ENCODE assay signal across 1 cellular context in the genomic region with DNA sequence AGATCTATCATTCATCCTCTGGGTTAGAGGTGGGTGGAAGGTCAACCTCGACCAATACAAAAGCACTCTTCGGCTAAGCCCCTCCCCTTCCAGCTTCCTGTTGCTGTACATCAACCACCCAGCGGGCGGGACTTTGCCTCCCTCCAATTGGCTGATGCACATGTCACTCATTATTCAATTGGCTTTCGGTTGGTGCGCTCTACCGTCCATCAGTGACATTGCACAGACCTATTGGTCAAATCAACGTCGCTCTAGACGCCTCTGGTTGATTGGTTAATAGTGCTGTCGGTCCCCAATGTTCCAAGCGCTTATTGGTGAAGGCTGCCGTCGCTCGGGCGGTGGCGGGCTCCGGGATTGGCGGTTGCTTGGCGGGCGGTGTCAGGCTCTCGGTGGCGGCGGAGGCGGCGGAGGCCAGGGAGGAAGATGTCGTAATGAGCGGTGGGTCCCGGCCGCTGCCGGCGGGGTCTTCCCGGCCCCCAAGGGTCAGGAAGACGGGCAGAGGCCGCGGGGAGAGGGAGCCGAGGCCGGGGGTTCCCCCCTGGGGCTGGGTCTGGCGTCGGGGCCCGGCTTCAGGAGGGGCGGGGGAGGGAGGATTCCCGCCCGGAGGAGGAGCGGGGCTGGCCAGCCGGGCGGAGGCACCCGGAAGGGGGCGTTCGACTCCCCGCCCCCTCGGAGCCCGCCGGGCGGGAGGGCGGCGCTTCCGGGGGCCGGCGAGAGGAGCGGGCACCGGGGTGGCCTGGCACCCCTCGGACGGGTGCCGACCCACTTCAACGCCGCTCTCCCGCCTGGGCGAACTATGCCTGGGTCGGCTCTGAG.
TF ChIP-seq lines count a peak whose summit lies in the region.

A gene (plus strand): TSS at position 381 of the 816 bp plus-strand sequence. CDS start 51 bp downstream, at position 432.

TF ChIP-seq in HepG2, 621 proteins besides CTCF, POLR2A, EP300 and RAD21 (continued from another document and continues in another):
- TF ChIP-seq, protein P1, sequence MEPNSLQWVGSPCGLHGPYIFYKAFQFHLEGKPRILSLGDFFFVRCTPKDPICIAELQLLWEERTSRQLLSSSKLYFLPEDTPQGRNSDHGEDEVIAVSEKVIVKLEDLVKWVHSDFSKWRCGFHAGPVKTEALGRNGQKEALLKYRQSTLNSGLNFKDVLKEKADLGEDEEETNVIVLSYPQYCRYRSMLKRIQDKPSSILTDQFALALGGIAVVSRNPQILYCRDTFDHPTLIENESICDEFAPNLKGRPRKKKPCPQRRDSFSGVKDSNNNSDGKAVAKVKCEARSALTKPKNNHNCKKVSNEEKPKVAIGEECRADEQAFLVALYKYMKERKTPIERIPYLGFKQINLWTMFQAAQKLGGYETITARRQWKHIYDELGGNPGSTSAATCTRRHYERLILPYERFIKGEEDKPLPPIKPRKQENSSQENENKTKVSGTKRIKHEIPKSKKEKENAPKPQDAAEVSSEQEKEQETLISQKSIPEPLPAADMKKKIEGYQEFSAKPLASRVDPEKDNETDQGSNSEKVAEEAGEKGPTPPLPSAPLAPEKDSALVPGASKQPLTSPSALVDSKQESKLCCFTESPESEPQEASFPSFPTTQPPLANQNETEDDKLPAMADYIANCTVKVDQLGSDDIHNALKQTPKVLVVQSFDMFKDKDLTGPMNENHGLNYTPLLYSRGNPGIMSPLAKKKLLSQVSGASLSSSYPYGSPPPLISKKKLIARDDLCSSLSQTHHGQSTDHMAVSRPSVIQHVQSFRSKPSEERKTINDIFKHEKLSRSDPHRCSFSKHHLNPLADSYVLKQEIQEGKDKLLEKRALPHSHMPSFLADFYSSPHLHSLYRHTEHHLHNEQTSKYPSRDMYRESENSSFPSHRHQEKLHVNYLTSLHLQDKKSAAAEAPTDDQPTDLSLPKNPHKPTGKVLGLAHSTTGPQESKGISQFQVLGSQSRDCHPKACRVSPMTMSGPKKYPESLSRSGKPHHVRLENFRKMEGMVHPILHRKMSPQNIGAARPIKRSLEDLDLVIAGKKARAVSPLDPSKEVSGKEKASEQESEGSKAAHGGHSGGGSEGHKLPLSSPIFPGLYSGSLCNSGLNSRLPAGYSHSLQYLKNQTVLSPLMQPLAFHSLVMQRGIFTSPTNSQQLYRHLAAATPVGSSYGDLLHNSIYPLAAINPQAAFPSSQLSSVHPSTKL (CRISPR knock-in tag; IDR thresholded peaks at IDR 0.05) = peak; percentile 16; the same call in 1 of the 2 replicates
- TF ChIP-seq SMAD9 (CRISPR knock-in tag; IDR thresholded peaks at IDR 0.05) = 0 out of 2 replicates have a peak, but pooled peaks have one; percentile 2
- peak; percentile 63; the same call in 1 of the 2 replicates for TF ChIP-seq AHR (CRISPR knock-in tag; IDR thresholded peaks at IDR 0.05)
- peak; percentile 99 for TF ChIP-seq FOXK1 (CRISPR knock-in tag; IDR thresholded peaks at IDR 0.05; ENCODE audit: borderline replicate concordance, low read depth)
- TF ChIP-seq, protein P2, sequence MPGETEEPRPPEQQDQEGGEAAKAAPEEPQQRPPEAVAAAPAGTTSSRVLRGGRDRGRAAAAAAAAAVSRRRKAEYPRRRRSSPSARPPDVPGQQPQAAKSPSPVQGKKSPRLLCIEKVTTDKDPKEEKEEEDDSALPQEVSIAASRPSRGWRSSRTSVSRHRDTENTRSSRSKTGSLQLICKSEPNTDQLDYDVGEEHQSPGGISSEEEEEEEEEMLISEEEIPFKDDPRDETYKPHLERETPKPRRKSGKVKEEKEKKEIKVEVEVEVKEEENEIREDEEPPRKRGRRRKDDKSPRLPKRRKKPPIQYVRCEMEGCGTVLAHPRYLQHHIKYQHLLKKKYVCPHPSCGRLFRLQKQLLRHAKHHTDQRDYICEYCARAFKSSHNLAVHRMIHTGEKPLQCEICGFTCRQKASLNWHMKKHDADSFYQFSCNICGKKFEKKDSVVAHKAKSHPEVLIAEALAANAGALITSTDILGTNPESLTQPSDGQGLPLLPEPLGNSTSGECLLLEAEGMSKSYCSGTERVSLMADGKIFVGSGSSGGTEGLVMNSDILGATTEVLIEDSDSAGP (CRISPR knock-in tag; IDR thresholded peaks at IDR 0.05; ENCODE audit: borderline replicate concordance) = no peak; the same call in 1 of the 2 replicates
- peak; percentile 95 for TF ChIP-seq SP1 (IDR thresholded peaks at IDR 0.05)
- TF ChIP-seq SP1 (CRISPR knock-in tag; IDR thresholded peaks at IDR 0.05) = peak; percentile 91
- TF ChIP-seq ZNF432 (CRISPR knock-in tag; IDR thresholded peaks at IDR 0.05; ENCODE audit: borderline replicate concordance) = no peak
- peak; percentile 48; the same call in 1 of the 2 replicates for TF ChIP-seq ZNF451 (CRISPR knock-in tag; IDR thresholded peaks at IDR 0.05)
- peak; percentile 9 for TF ChIP-seq ZEB1 (IDR thresholded peaks at IDR 0.05; ENCODE audit: insufficient replicate concordance, low read depth)
- TF ChIP-seq HIVEP1 (CRISPR knock-in tag; IDR thresholded peaks at IDR 0.05) = 0 out of 2 replicates have a peak, but pooled peaks have one; percentile 47
- no peak for TF ChIP-seq ZNF354B (CRISPR knock-in tag; IDR thresholded peaks at IDR 0.05)
- no peak for TF ChIP-seq NFE2L2 (IDR thresholded peaks at IDR 0.05; ENCODE audit: low read length)
- TF ChIP-seq KLF16 (CRISPR knock-in tag; IDR thresholded peaks at IDR 0.05) = peak in 1 of 2 experiments; percentile 11; a peak in 2 of 4 replicates
- TF ChIP-seq ZNF777 (CRISPR knock-in tag; IDR thresholded peaks at IDR 0.05) = peak; percentile 61
- TF ChIP-seq, protein P3, sequence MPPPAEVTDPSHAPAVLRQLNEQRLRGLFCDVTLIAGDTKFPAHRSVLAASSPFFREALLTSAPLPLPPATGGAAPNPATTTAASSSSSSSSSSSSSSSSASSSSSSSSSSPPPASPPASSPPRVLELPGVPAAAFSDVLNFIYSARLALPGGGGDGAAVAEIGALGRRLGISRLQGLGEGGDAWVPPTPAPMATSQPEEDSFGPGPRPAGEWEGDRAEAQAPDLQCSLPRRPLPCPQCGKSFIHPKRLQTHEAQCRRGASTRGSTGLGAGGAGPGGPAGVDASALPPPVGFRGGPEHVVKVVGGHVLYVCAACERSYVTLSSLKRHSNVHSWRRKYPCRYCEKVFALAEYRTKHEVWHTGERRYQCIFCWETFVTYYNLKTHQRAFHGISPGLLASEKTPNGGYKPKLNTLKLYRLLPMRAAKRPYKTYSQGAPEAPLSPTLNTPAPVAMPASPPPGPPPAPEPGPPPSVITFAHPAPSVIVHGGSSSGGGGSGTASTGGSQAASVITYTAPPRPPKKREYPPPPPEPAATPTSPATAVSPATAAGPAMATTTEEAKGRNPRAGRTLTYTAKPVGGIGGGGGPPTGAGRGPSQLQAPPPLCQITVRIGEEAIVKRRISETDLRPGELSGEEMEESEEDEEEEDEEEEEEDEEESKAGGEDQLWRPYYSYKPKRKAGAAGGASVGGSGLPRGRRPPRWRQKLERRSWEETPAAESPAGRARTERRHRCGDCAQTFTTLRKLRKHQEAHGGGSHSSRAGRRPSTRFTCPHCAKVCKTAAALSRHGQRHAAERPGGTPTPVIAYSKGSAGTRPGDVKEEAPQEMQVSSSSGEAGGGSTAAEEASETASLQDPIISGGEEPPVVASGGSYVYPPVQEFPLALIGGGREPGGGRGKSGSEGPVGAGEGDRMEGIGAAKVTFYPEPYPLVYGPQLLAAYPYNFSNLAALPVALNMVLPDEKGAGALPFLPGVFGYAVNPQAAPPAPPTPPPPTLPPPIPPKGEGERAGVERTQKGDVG (CRISPR knock-in tag; IDR thresholded peaks at IDR 0.05; ENCODE audit: borderline replicate concordance) = no peak
- TF ChIP-seq SNAPC2 (CRISPR knock-in tag; IDR thresholded peaks at IDR 0.05) = peak; percentile 45; the same call in 1 of the 2 replicates
- TF ChIP-seq HNRNPL (IDR thresholded peaks at IDR 0.05; ENCODE audit: low read depth, low read length) = peak; percentile 98
- peak; percentile 55; the same call in 1 of the 2 replicates for TF ChIP-seq ZNF768 (CRISPR knock-in tag; IDR thresholded peaks at IDR 0.05)
- TF ChIP-seq POGZ (CRISPR knock-in tag; IDR thresholded peaks at IDR 0.05) = peak; percentile 63
- TF ChIP-seq, protein P4, sequence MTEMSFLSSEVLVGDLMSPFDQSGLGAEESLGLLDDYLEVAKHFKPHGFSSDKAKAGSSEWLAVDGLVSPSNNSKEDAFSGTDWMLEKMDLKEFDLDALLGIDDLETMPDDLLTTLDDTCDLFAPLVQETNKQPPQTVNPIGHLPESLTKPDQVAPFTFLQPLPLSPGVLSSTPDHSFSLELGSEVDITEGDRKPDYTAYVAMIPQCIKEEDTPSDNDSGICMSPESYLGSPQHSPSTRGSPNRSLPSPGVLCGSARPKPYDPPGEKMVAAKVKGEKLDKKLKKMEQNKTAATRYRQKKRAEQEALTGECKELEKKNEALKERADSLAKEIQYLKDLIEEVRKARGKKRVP (CRISPR knock-in tag; IDR thresholded peaks at IDR 0.05) = peak in 1 of 2 experiments; percentile 65; a peak in 1 of 4 replicates
- TF ChIP-seq ZNF598 (CRISPR knock-in tag; IDR thresholded peaks at IDR 0.05; ENCODE audit: borderline replicate concordance) = no peak
- TF ChIP-seq NRL (CRISPR knock-in tag; IDR thresholded peaks at IDR 0.05; ENCODE audit: borderline replicate concordance) = peak; percentile 84; the same call in 1 of the 2 replicates
- peak; percentile 25; the same call in 1 of the 2 replicates for TF ChIP-seq ZNF230 (CRISPR knock-in tag; IDR thresholded peaks at IDR 0.05)
- peak; percentile 20; the same call in 1 of the 2 replicates for TF ChIP-seq MIER3 (CRISPR knock-in tag; IDR thresholded peaks at IDR 0.05; ENCODE audit: borderline replicate concordance)
- peak; percentile 81; the same call in 1 of the 2 replicates for TF ChIP-seq ISX (CRISPR knock-in tag; conservative IDR thresholded peaks at IDR 0.05)
- TF ChIP-seq CBFB (CRISPR knock-in tag; IDR thresholded peaks at IDR 0.05) = 0 out of 2 replicates have a peak, but pooled peaks have one; percentile 5
- TF ChIP-seq, protein P5, sequence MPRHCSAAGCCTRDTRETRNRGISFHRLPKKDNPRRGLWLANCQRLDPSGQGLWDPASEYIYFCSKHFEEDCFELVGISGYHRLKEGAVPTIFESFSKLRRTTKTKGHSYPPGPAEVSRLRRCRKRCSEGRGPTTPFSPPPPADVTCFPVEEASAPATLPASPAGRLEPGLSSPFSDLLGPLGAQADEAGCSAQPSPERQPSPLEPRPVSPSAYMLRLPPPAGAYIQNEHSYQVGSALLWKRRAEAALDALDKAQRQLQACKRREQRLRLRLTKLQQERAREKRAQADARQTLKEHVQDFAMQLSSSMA (CRISPR knock-in tag; IDR thresholded peaks at IDR 0.05) = peak; percentile 99
- peak; percentile 78; the same call in 1 of the 2 replicates for TF ChIP-seq ZNF160 (CRISPR knock-in tag; IDR thresholded peaks at IDR 0.05)
- peak; percentile 96 for TF ChIP-seq PCBP1 (IDR thresholded peaks at IDR 0.05; ENCODE audit: borderline replicate concordance, low read depth, low read length)
- peak; percentile 9; the same call in 1 of the 2 replicates for TF ChIP-seq ZFP41 (CRISPR knock-in tag; IDR thresholded peaks at IDR 0.05; ENCODE audit: borderline replicate concordance)
- 0 out of 2 replicates have a peak, but pooled peaks have one; percentile 16 for TF ChIP-seq FIP1L1 (IDR thresholded peaks at IDR 0.05; ENCODE audit: borderline replicate concordance, insufficient read depth, low read depth, low read length)
- no peak for TF ChIP-seq ZKSCAN1 (IDR thresholded peaks at IDR 0.05; ENCODE audit: low read length)
- TF ChIP-seq, protein P6, sequence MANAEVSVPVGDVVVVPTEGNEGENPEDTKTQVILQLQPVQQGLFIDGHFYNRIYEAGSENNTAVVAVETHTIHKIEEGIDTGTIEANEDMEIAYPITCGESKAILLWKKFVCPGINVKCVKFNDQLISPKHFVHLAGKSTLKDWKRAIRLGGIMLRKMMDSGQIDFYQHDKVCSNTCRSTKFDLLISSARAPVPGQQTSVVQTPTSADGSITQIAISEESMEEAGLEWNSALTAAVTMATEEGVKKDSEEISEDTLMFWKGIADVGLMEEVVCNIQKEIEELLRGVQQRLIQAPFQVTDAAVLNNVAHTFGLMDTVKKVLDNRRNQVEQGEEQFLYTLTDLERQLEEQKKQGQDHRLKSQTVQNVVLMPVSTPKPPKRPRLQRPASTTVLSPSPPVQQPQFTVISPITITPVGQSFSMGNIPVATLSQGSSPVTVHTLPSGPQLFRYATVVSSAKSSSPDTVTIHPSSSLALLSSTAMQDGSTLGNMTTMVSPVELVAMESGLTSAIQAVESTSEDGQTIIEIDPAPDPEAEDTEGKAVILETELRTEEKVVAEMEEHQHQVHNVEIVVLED (CRISPR knock-in tag; IDR thresholded peaks at IDR 0.05; ENCODE audit: borderline replicate concordance) = peak; percentile 63; the same call in 1 of the 2 replicates
- TF ChIP-seq, protein P7, sequence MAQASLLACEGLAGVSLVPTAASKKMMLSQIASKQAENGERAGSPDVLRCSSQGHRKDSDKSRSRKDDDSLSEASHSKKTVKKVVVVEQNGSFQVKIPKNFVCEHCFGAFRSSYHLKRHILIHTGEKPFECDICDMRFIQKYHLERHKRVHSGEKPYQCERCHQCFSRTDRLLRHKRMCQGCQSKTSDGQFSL (CRISPR knock-in tag; IDR thresholded peaks at IDR 0.05) = 0 out of 2 replicates have a peak, but pooled peaks have one; percentile 41
- TF ChIP-seq NFE2L1 (CRISPR knock-in tag; IDR thresholded peaks at IDR 0.05; ENCODE audit: borderline replicate concordance) = no peak
- TF ChIP-seq SATB2 (CRISPR knock-in tag; IDR thresholded peaks at IDR 0.05) = 0 out of 2 replicates have a peak, but pooled peaks have one; percentile 65
- TF ChIP-seq, protein P8, sequence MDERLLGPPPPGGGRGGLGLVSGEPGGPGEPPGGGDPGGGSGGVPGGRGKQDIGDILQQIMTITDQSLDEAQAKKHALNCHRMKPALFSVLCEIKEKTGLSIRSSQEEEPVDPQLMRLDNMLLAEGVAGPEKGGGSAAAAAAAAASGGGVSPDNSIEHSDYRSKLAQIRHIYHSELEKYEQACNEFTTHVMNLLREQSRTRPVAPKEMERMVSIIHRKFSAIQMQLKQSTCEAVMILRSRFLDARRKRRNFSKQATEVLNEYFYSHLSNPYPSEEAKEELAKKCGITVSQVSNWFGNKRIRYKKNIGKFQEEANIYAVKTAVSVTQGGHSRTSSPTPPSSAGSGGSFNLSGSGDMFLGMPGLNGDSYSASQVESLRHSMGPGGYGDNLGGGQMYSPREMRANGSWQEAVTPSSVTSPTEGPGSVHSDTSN (CRISPR knock-in tag; IDR thresholded peaks at IDR 0.05) = peak; percentile 100
- peak; percentile 19; the same call in 1 of the 2 replicates for TF ChIP-seq ZNF205 (CRISPR knock-in tag; IDR thresholded peaks at IDR 0.05)
- TF ChIP-seq SP2 (CRISPR knock-in tag; IDR thresholded peaks at IDR 0.05) = peak; percentile 95
- no peak for TF ChIP-seq CCAR2 (optimal IDR thresholded peaks at IDR 0.05; ENCODE audit: low read depth, low read length)
- TF ChIP-seq, protein P9, sequence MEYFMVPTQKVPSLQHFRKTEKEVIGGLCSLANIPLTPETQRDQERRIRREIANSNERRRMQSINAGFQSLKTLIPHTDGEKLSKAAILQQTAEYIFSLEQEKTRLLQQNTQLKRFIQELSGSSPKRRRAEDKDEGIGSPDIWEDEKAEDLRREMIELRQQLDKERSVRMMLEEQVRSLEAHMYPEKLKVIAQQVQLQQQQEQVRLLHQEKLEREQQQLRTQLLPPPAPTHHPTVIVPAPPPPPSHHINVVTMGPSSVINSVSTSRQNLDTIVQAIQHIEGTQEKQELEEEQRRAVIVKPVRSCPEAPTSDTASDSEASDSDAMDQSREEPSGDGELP (IDR thresholded peaks at IDR 0.05; ENCODE audit: borderline replicate concordance, low read depth) = 0 out of 2 replicates have a peak, but pooled peaks have one; percentile 10
- TF ChIP-seq, protein P10, sequence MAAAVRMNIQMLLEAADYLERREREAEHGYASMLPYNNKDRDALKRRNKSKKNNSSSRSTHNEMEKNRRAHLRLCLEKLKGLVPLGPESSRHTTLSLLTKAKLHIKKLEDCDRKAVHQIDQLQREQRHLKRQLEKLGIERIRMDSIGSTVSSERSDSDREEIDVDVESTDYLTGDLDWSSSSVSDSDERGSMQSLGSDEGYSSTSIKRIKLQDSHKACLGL (CRISPR knock-in tag; IDR thresholded peaks at IDR 0.05) = peak; percentile 77
- peak; percentile 5 for TF ChIP-seq RBM22 (optimal IDR thresholded peaks at IDR 0.05; ENCODE audit: low read length)
